Comparison of ENCODE assay signal across 14 cellular contexts in genomic region chr3:55127565-55127964, GRCh38.
"Had no signal": no experiment of that assay in that cellular context is flagged by ENCODE, and none has a peak within 500 bp of the region (broad histone marks: within the 10 kb centered on the region; RNA-seq: fewer than 3 reads in every experiment).

No MANE protein-coding gene starts in this region.

- H3K27me3 Mint-ChIP-seq: activated naive CD4-positive, alpha-beta T cell treated with anti-CD3 and anti-CD28 coated beads, Interleukin-2, amount 10 ng/mL, durations not matched to agents 7 days and 5 days; progenitor cell of endocrine pancreas; stimulated activated naive CD8-positive, alpha-beta T cell treated with anti-CD3 and anti-CD28 coated beads, Interleukin-15, Interleukin-2, amounts not matched to agents 100 ng/mL and 50 ng/mL, for 24 hours had no signal

- H3K4me3 ChIP-seq: ascending aorta, hepatocyte, suprapubic skin had no signal

- H2AFZ ChIP-seq: hepatocyte had no signal

- H3K4me1 Mint-ChIP-seq: activated naive CD4-positive, alpha-beta T cell treated with anti-CD3 and anti-CD28 coated beads, Interleukin-2, amount 10 ng/mL, durations not matched to agents 7 days and 5 days; naive thymus-derived CD4-positive, alpha-beta T cell had no signal

- H3K36me3 ChIP-seq: ascending aorta, suprapubic skin had no signal

- H3K36me3 Mint-ChIP-seq: activated naive CD4-positive, alpha-beta T cell treated with anti-CD3 and anti-CD28 coated beads, Interleukin-2, amount 10 ng/mL, durations not matched to agents 7 days and 5 days; naive thymus-derived CD4-positive, alpha-beta T cell had no signal

- H3K4me1 ChIP-seq: ascending aorta, suprapubic skin had no signal

- H3K4me2 ChIP-seq: hepatocyte had no signal

- H3K9me3 ChIP-seq: ascending aorta, suprapubic skin had no signal

- H3K27ac ChIP-seq: ascending aorta, hepatocyte, suprapubic skin had no signal

- H3K4me3 Mint-ChIP-seq: activated naive CD4-positive, alpha-beta T cell treated with anti-CD3 and anti-CD28 coated beads, Interleukin-2, amount 10 ng/mL, durations not matched to agents 7 days and 5 days; naive thymus-derived CD4-positive, alpha-beta T cell; stimulated activated naive CD8-positive, alpha-beta T cell treated with anti-CD3 and anti-CD28 coated beads, Interleukin-15, Interleukin-2, amounts not matched to agents 100 ng/mL and 50 ng/mL, for 24 hours had no signal

- DNase-seq: activated CD4-positive, alpha-beta T cell treated with anti-CD3 and anti-CD28 coated beads, Interleukin-2, amount 50 U/mL, for 4 hours; activated naive CD4-positive, alpha-beta T cell treated with anti-CD3 and anti-CD28 coated beads, Interleukin-2, amount 10 ng/mL, durations not matched to agents 7 days and 5 days; naive thymus-derived CD4-positive, alpha-beta T cell; nucleus accumbens; right cardiac atrium; SW 1271; trophoblast cell had no signal

- H3K79me2 ChIP-seq: hepatocyte had no signal

- ATAC-seq: activated CD4-positive, CD25-positive, alpha-beta regulatory T cell treated with anti-CD3 and anti-CD28 coated beads, Interleukin-2, amount 50 U/mL, for 24 hours; left lobe of liver; naive thymus-derived CD4-positive, alpha-beta T cell; right cardiac atrium had no signal

- H3K9me3 Mint-ChIP-seq: stimulated activated naive CD8-positive, alpha-beta T cell treated with anti-CD3 and anti-CD28 coated beads, Interleukin-15, Interleukin-2, amounts not matched to agents 100 ng/mL and 50 ng/mL, for 24 hours had no signal

- H3K27ac Mint-ChIP-seq: activated naive CD4-positive, alpha-beta T cell treated with anti-CD3 and anti-CD28 coated beads, Interleukin-2, amount 10 ng/mL, durations not matched to agents 7 days and 5 days; naive thymus-derived CD4-positive, alpha-beta T cell; progenitor cell of endocrine pancreas; stimulated activated naive CD8-positive, alpha-beta T cell treated with anti-CD3 and anti-CD28 coated beads, Interleukin-15, Interleukin-2, amounts not matched to agents 100 ng/mL and 50 ng/mL, for 24 hours had no signal

- H3K27me3 ChIP-seq: ascending aorta, hepatocyte had no signal
